Comparison of ENCODE assay signal across 8 cellular contexts in genomic region chr15:63041982-63042878, GRCh38. TPM values are rescaled to one million over a fixed set of nuclear protein-coding genes. Genes with fewer than 3 reads are reported as not detected.
A peak's percentile ranks its signal among the peaks of the same experiment; 100 is the strongest.
DNase-seq lines count a peak whose midpoint lies in the region; ATAC-seq and TF ChIP-seq lines count a peak whose summit lies in the region.

TPM1 (plus strand) TSS chr15:63042747; CDS start chr15:63042830, 83 bp downstream.

- intact Hi-C loops in MCF 10A (cut with micrococcal nuclease): no loop called here

- DNase-seq in NCI-H748 (lab: John Stamatoyannopoulos, UW; ENCODE audit: unreplicated experiment) (peak; percentile 39), NCI-H748 treated with DMSO at 0.1 percent for 48 hours (lab: John Stamatoyannopoulos, UW) (no peak), NCI-H82 treated with DMSO at 0.1 percent for 48 hours (lab: John Stamatoyannopoulos, UW; ENCODE audit: unreplicated experiment) (peak; percentile 43), MCF 10A (ENCODE audit: unreplicated experiment) (peak; percentile 56), retina (peak; percentile 76), superior temporal gyrus (ENCODE audit: extremely low spot score) (no peak)

- no peaks in the 10 kb centered on the region for H3K9me3 Mint-ChIP-seq in MCF 10A (ENCODE audit: unreplicated experiment)

- H3K4me1 ChIP-seq in iPS-15b (ENCODE audit: control insufficient read depth, insufficient read depth, low read length): peaks cover 32% of the 10 kb centered on the region

- no peaks in the 10 kb centered on the region for H3K27me3 Mint-ChIP-seq in MCF 10A (ENCODE audit: insufficient read depth, unreplicated experiment)

- H3K27ac Mint-ChIP-seq in MCF 10A (ENCODE audit: low read depth, unreplicated experiment): peak within 1 kb of the TSS; percentile 47

- peak within 1 kb of the TSS; percentile 82 for H3K9ac ChIP-seq in iPS-15b (ENCODE audit: low read depth, low read length)

- CTCF ChIA-PET in MCF 10A (lab: Yijun Ruan, JAX): no interaction called here

- H3K36me3 ChIP-seq in iPS-15b (ENCODE audit: control insufficient read depth, insufficient read depth, low read length): peaks cover 7% of the 10 kb centered on the region

- no peaks in the 10 kb centered on the region for H3K9me3 ChIP-seq in iPS-15b (ENCODE audit: control insufficient read depth, insufficient read depth, low read length)

- H3K36me3 Mint-ChIP-seq in MCF 10A (ENCODE audit: insufficient read depth, unreplicated experiment): peaks cover 6% of the 10 kb centered on the region

- POLR2A ChIA-PET in MCF 10A (lab: Yijun Ruan, JAX): no interaction called here

- peak within 1 kb of the TSS; percentile 92 for H3K4me3 Mint-ChIP-seq in MCF 10A (ENCODE audit: unreplicated experiment)

- H3K4me1 Mint-ChIP-seq in MCF 10A (ENCODE audit: insufficient read depth, unreplicated experiment): peaks cover 30% of the 10 kb centered on the region

- TF ChIP-seq CTCF in MCF 10A (IDR thresholded peaks at IDR 0.05; ENCODE audit: unreplicated experiment): no peak

- BruUV-seq in MCF 10A (replicated peaks; lab: Mats Ljungman, UMichigan): no TSS peak

- peaks cover 5% of the 10 kb centered on the region for H3K27me3 ChIP-seq in iPS-15b (ENCODE audit: control insufficient read depth, insufficient read depth, low read length)

- no peak for ATAC-seq in HG03521 (IDR thresholded peaks at IDR 0.05; ENCODE audit: unreplicated experiment)

- peak within 1 kb of the TSS; percentile 90 for H3K4me3 ChIP-seq in iPS-15b (ENCODE audit: low read depth, low read length)

RNA-seq across cellular contexts. Expression of gene TPM1, which starts in this region (rescaled TPM):
- total RNA-seq in MCF 10A (2022): 67.8 and 70.4 TPM in 2 replicates

Comparison
In these comparisons a context has a peak if more than half of its experiments do, and no peak if none do; other contexts are left out.
1. DNase-seq: peak in NCI-H748 (single experiment), NCI-H82 treated with DMSO at 0.1 percent for 48 hours (single experiment), MCF 10A (single experiment) and retina (single experiment); none in NCI-H748 treated with DMSO at 0.1 percent for 48 hours (single experiment) and superior temporal gyrus (single experiment).